Comparison of ENCODE assay signal across 12 cellular contexts in the genomic region with DNA sequence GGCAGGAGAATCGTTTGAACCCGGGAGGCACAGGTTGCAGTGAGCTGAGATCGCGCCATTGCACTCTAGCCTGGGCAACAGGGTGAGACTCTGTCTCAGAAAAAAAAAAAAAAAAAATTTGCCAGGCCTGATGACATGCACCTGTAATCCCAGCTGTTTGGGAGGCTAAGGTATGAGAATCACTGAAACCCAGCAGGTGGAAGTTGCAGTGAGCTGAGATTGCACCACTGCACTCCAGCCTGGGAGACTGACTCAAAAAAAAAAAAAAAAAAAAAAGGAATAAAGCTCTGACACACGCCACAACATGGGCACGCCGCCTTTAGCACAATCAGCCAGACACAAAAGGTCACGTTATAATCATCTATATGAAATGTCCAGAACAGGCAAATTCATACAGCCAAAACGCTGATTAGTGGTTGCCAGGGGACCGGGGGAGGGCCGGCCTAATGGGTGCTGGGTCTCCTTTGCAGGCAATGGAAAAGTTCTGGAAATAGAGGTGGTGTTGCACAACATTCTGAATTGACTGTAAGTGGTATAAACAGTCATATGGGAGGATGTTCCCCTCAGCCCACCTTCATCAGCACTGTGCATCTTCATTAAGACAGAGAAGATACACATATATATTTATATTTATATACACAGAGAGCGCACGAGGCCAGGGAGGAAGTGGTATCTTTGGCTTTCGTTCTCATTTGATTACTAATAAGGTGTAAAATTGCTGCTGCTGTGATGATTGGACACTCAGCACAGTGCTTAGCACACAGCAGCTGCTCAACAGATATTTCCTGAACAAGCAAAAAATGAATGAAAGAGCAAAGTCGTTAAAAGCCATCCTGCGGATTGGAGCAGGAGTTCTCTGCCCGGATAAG. TPM values are rescaled to one million over a fixed set of nuclear protein-coding genes. Genes with fewer than 3 reads are reported as not detected.
DNase-seq lines count a peak whose midpoint lies in the region; ATAC-seq, FAIRE-seq and TF ChIP-seq lines count a peak whose summit lies in the region.
"Had no signal": no experiment of that assay in that cellular context is flagged by ENCODE, and none has a peak within 500 bp of the region (broad histone marks: within the 10 kb centered on the region; RNA-seq: fewer than 3 reads in every experiment).

No MANE protein-coding gene starts in this region.

- H3K27me3 ChIP-seq in gastrocnemius medialis = no peaks in the 10 kb centered on the region
- H3K27me3 ChIP-seq: sigmoid colon had no signal

- H3K4me1 Mint-ChIP-seq in dendritic cell treated with granulocyte-macrophage colony-stimulating factor and Interleukin-4, amounts not matched to agents 40 ng/mL and 50 ng/mL, for 4 days (ENCODE audit: low read depth) = peaks cover 32% of the 10 kb centered on the region

- no peak for FAIRE-seq in H54 (lab: Jason Lieb, UNC)

- intact Hi-C loops in dendritic cell treated with granulocyte-macrophage colony-stimulating factor and Interleukin-4, amounts not matched to agents 40 ng/mL and 50 ng/mL, for 4 days (cut with micrococcal nuclease) = no loop called here
- intact Hi-C loops in gastrocnemius medialis (cut with DNase I; ENCODE audit: low total_unique reads) = no loop called here

- H3K36me3 Mint-ChIP-seq in dendritic cell treated with granulocyte-macrophage colony-stimulating factor and Interleukin-4, amounts not matched to agents 40 ng/mL and 50 ng/mL, for 4 days (ENCODE audit: low read depth) = peaks cover 63% of the 10 kb centered on the region

- no peak overlapping the region for H3K4me3 Mint-ChIP-seq in dendritic cell treated with granulocyte-macrophage colony-stimulating factor and Interleukin-4, amounts not matched to agents 40 ng/mL and 50 ng/mL, for 4 days

- no peaks in the 10 kb centered on the region for H3K27me3 Mint-ChIP-seq in dendritic cell treated with granulocyte-macrophage colony-stimulating factor and Interleukin-4, amounts not matched to agents 40 ng/mL and 50 ng/mL, for 4 days

- no peak overlapping the region for H3K4me3 ChIP-seq in gastrocnemius medialis
- H3K4me3 ChIP-seq: sigmoid colon had no signal

- no peaks in the 10 kb centered on the region for H3K9me3 ChIP-seq in gastrocnemius medialis
- H3K9me3 ChIP-seq: sigmoid colon had no signal

- TF ChIP-seq CTCF in GM13977 (IDR thresholded peaks at IDR 0.05; ENCODE audit: extremely low read depth, insufficient read depth, missing control alignments) (no peak), GM20000 (IDR thresholded peaks at IDR 0.05; ENCODE audit: extremely low read depth, missing control alignments) (no peak), gastrocnemius medialis (IDR thresholded peaks at IDR 0.05 in 4 of 5, conservative IDR thresholded peaks at IDR 0.05 in 1 of 5) (no peak)

- in situ Hi-C loops in GM13977 (cut with MboI; ENCODE audit: low pct_unique_long_range_greater_than_20kb, low sequenced_read_pairs, unreplicated experiment) = no loop called here
- in situ Hi-C loops in gastrocnemius medialis (cut with MboI; ENCODE audit: low sequenced_read_pairs in 4 of 4) = loop anchor here in 1 of 4 donors (25.0 kb wide), 1 partner anchor 136 kb away; a partner anchor contains a TSS

- peak; percentile 77 for DNase-seq in GM13977 (ENCODE audit: low spot score)
- DNase-seq in GM20000 (ENCODE audit: low spot score) = peak; percentile 82
- DNase-seq in gastrocnemius medialis = no peak
- DNase-seq in substantia nigra (lab: John Stamatoyannopoulos, UW) = no peak
- no peak for DNase-seq in left lobe of liver (ENCODE audit: low spot score)
- DNase-seq in H54 (ENCODE audit: insufficient read length, low spot score) = no peak
- DNase-seq: kidney glomerular epithelial cell, sigmoid colon, SW 1271 had no signal

- TF ChIP-seq POLR2A in gastrocnemius medialis (IDR thresholded peaks at IDR 0.05) (no peak), H54 (IDR thresholded peaks at IDR 0.05; ENCODE audit: low read depth, low read length) (no peak)

- no peaks in the 10 kb centered on the region for H3K9me3 Mint-ChIP-seq in dendritic cell treated with granulocyte-macrophage colony-stimulating factor and Interleukin-4, amounts not matched to agents 40 ng/mL and 50 ng/mL, for 4 days
- H3K9me3 Mint-ChIP-seq: activated naive CD4-positive, alpha-beta T cell treated with anti-CD3 and anti-CD28 coated beads, Interleukin-2, amount 50 U/mL, for 72 hours had no signal

- H3K36me3 ChIP-seq in gastrocnemius medialis = peaks cover 0 to 50% of the 10 kb centered on the region in 2 donors

- peaks cover 7 to 8% of the 10 kb centered on the region in 2 donors for H3K4me1 ChIP-seq in gastrocnemius medialis

- H3K27ac ChIP-seq in gastrocnemius medialis (no peak overlapping the region), substantia nigra (ENCODE audit: low read depth, low read length, poor library complexity, severe bottlenecking) (no peak overlapping the region)
- H3K27ac ChIP-seq: sigmoid colon had no signal

- ATAC-seq in HG03571 (IDR thresholded peaks at IDR 0.05; ENCODE audit: unreplicated experiment) (peak; percentile 47), gastrocnemius medialis (no peak), left lobe of liver (no peak)
- ATAC-seq: activated naive CD4-positive, alpha-beta T cell treated with anti-CD3 and anti-CD28 coated beads, Interleukin-2, amount 50 U/mL, for 72 hours had no signal

- H3K27ac Mint-ChIP-seq in dendritic cell treated with granulocyte-macrophage colony-stimulating factor and Interleukin-4, amounts not matched to agents 40 ng/mL and 50 ng/mL, for 4 days = peak overlapping the region; percentile 10

RNA-seq across cellular contexts. Expression of a gene that starts 3.8 kb away (rescaled TPM):
- total RNA-seq in gastrocnemius medialis (10 to 100 TPM; 18.5 to 41.7 (median 36.7) TPM), left lobe of liver (15.7 TPM)

RNA-seq across cellular contexts. Expression of a gene that starts 7.7 kb away (rescaled TPM):
- total RNA-seq in gastrocnemius medialis (not detected), left lobe of liver (0.55 TPM)

RNA-seq across cellular contexts. Expression of a gene that starts 17.3 kb away (rescaled TPM):
- total RNA-seq in gastrocnemius medialis = 10 to 100 TPM; 14.6 to 47.9 (median 39.6) TPM
- total RNA-seq in left lobe of liver = 30.3 TPM

RNA-seq across cellular contexts. Expression of a gene that starts 47.5 kb away (rescaled TPM):
- total RNA-seq in gastrocnemius medialis (1 to 10 TPM in 3 of 4 donors, under 1 TPM in 1; 0.87 to 5.0 (median 1.7) TPM), left lobe of liver (15.5 TPM)

RNA-seq across cellular contexts. Expression of a gene that starts 49.1 kb away (rescaled TPM):
- total RNA-seq in gastrocnemius medialis = 1 to 10 TPM in 1 of 4 donors, under 1 TPM in 1, not detected in 2; 0.40 to 3.3 TPM
- total RNA-seq in left lobe of liver = 1.2 TPM
- total RNA-seq: activated naive CD4-positive, alpha-beta T cell treated with anti-CD3 and anti-CD28 coated beads, Interleukin-2, amount 50 U/mL, for 72 hours had no signal

Comparison
In these comparisons a context has a peak if more than half of its experiments do, and no peak if none do; other contexts are left out.
1. DNase-seq: peak in GM13977 (single experiment) and GM20000 (single experiment); none in gastrocnemius medialis (0 of 2), substantia nigra (0 of 49), left lobe of liver (single experiment) and H54 (single experiment).